ENCODE assay signal across 13 cellular contexts in genomic region chr15:81284256-81285031, GRCh38. TPM values are rescaled to one million over a fixed set of nuclear protein-coding genes. Genes with fewer than 3 reads are reported as not detected.
A peak's percentile ranks its signal among the peaks of the same experiment; 100 is the strongest.
DNase-seq lines count a peak whose midpoint lies in the region; ATAC-seq, FAIRE-seq and TF ChIP-seq lines count a peak whose summit lies in the region.
"Had no signal": no experiment of that assay in that cellular context is flagged by ENCODE, and none has a peak within 500 bp of the region (broad histone marks: within the 10 kb centered on the region; RNA-seq: fewer than 3 reads in every experiment).

No MANE protein-coding gene starts in this region.

- no peak for TF ChIP-seq POLR2A in GM12891 (IDR thresholded peaks at IDR 0.05; ENCODE audit: low read depth, low read length)

- intact Hi-C loops in PC-3 (cut with micrococcal nuclease), result no loop called here

- no peak overlapping the region for H3K27ac ChIP-seq in OCI-LY3 (ENCODE audit: low read length)
- H3K27ac ChIP-seq in PC-3 (ENCODE audit: low read length), result no peak overlapping the region
- H3K27ac ChIP-seq: pancreas, vagina had no signal

- H3K4me2 ChIP-seq in OCI-LY3 (ENCODE audit: low read length), result peak overlapping the region; percentile 5; the same call in 1 of the 2 replicates
- H3K4me2 ChIP-seq in PC-3 (ENCODE audit: low read length), result no peak overlapping the region

- H2AFZ ChIP-seq in OCI-LY3 (ENCODE audit: low read depth, low read length) (peak overlapping the region; percentile 55), PC-3 (ENCODE audit: low read length) (no peak overlapping the region)

- no peaks in the 10 kb centered on the region for H3F3A ChIP-seq in PC-3 (ENCODE audit: low read length, unreplicated experiment)

- H3K27ac Mint-ChIP-seq in memory B cell, result peak overlapping the region; percentile 100

- H3K9ac ChIP-seq in OCI-LY3 (ENCODE audit: low read length) (no peak overlapping the region), PC-3 (ENCODE audit: low read length) (no peak overlapping the region)

- peak overlapping the region; percentile 72 for H3K4me3 Mint-ChIP-seq in memory B cell

- peak; percentile 49 for ATAC-seq in GM21576 (IDR thresholded peaks at IDR 0.05; ENCODE audit: unreplicated experiment)
- ATAC-seq in memory B cell (ENCODE audit: low read depth), result no peak
- no peak for ATAC-seq in PC-3
- ATAC-seq in GM21528 (IDR thresholded peaks at IDR 0.05; ENCODE audit: low FRiP score, unreplicated experiment), result no peak
- no peak for ATAC-seq in GM18873 (IDR thresholded peaks at IDR 0.05; ENCODE audit: low FRiP score, unreplicated experiment)

- H3K79me2 ChIP-seq in OCI-LY3 (ENCODE audit: low read length) (no peaks in the 10 kb centered on the region), PC-3 (ENCODE audit: low read length) (no peaks in the 10 kb centered on the region)

- peaks cover 49% of the 10 kb centered on the region for H3K4me1 Mint-ChIP-seq in memory B cell

- H3K27me3 ChIP-seq in OCI-LY3 (ENCODE audit: low read depth, low read length), result no peaks in the 10 kb centered on the region
- 0 out of 2 replicates have a peak, but pooled peaks cover 20% of the 10 kb centered on the region for H3K27me3 ChIP-seq in PC-3 (ENCODE audit: low read length)
- H3K27me3 ChIP-seq: pancreas, vagina had no signal

- no peaks in the 10 kb centered on the region for H3K36me3 ChIP-seq in OCI-LY3 (replicated peaks; ENCODE audit: low read depth, low read length)
- H3K36me3 ChIP-seq in PC-3 (ENCODE audit: low read depth, low read length), result no peaks in the 10 kb centered on the region
- H3K36me3 ChIP-seq: pancreas had no signal

- H3K4me1 ChIP-seq in OCI-LY3 (ENCODE audit: low read length) (peaks cover 32% of the 10 kb centered on the region), PC-3 (ENCODE audit: insufficient read depth, low read length) (0 out of 2 replicates have a peak, but pooled peaks cover 7% of the 10 kb centered on the region)
- H3K4me1 ChIP-seq: pancreas had no signal

- no TSS peak for BruUV-seq in PC-3 (replicated peaks; lab: Mats Ljungman, UMichigan)

- peak; percentile 91 for FAIRE-seq in GM12891 (lab: Jason Lieb, UNC)
- FAIRE-seq: pancreas had no signal

- H3K9me3 ChIP-seq in OCI-LY3 (ENCODE audit: insufficient read depth, low read length), result no peaks in the 10 kb centered on the region
- H3K9me3 ChIP-seq in PC-3 (ENCODE audit: low read length), result no peaks in the 10 kb centered on the region
- H3K9me3 ChIP-seq: pancreas, vagina had no signal

- POLR2A ChIA-PET in PC-3 (lab: Charles Lee; ENCODE audit: unreplicated experiment), result no interaction called here

- H4K20me1 ChIP-seq in OCI-LY3 (ENCODE audit: insufficient read depth, low read length) (no peaks in the 10 kb centered on the region), PC-3 (ENCODE audit: low read length) (no peaks in the 10 kb centered on the region)

- DNase-seq in GM12891 (ENCODE audit: insufficient read length, low spot score) (no peak), memory B cell (ENCODE audit: low spot score in 2 of 2) (no peak), GM19240 (ENCODE audit: insufficient read length, low spot score) (no peak), PC-3 (no peak)
- DNase-seq: activated CD4-positive, CD25-positive, alpha-beta regulatory T cell; anterior cingulate cortex; DMS53 had no signal

- H3K4me3 ChIP-seq in OCI-LY3 (ENCODE audit: low read length) (no peak overlapping the region), PC-3 (ENCODE audit: low read length) (no peak overlapping the region)
- H3K4me3 ChIP-seq: pancreas, vagina had no signal

- TF ChIP-seq CTCF in OCI-LY3 (IDR thresholded peaks at IDR 0.05; ENCODE audit: low read depth, low read length) (no peak), PC-3 (conservative IDR thresholded peaks at IDR 0.05; ENCODE audit: low read depth, low read length) (no peak)

- peaks cover 3% of the 10 kb centered on the region for H3K36me3 Mint-ChIP-seq in memory B cell

- H3K9me2 ChIP-seq in PC-3 (replicated peaks; ENCODE audit: low read length), result no peaks in the 10 kb centered on the region

- H3K27me3 Mint-ChIP-seq in memory B cell, result no peaks in the 10 kb centered on the region

- CTCF ChIA-PET in PC-3 (lab: Charles Lee), result no interaction called here

- peaks cover 5% of the 10 kb centered on the region for H3K9me3 Mint-ChIP-seq in memory B cell

TF ChIP-seq in GM12891, 5 proteins besides CTCF, POLR2A, EP300 and RAD21:
- TF ChIP-seq POLR2AphosphoS5 (IDR thresholded peaks at IDR 0.05; ENCODE audit: low read depth, low read length) (no peak), SPI1 (IDR thresholded peaks at IDR 0.05; ENCODE audit: low read depth, low read length) (no peak), POU2F2 (IDR thresholded peaks at IDR 0.05; ENCODE audit: low read depth, low read length) (no peak), PAX5 (IDR thresholded peaks at IDR 0.05; ENCODE audit: insufficient read depth, low read length, severe bottlenecking) (no peak), TAF1 (IDR thresholded peaks at IDR 0.05; ENCODE audit: low read depth, low read length) (no peak)

RNA-seq across cellular contexts. Expression of gene STARD5, which starts 39.5 kb away (rescaled TPM):
- 1.8 TPM for polyA plus RNA-seq in GM12891 (2012; ENCODE audit: low read depth, missing spikeins)
- total RNA-seq in PC-3 (2014; rRNA removed), result 3.3 and 5.9 TPM in 2 replicates
